Comparison of ENCODE assay signal across 24 cellular contexts in genomic region chr14:102757646-102758045, GRCh38.
"Had no signal": no experiment of that assay in that cellular context is flagged by ENCODE, and none has a peak within 500 bp of the region (broad histone marks: within the 10 kb centered on the region; RNA-seq: fewer than 3 reads in every experiment).

No MANE protein-coding gene starts in this region.

- H3K4me3 ChIP-seq: coronary artery, esophagus squamous epithelium, gastrocnemius medialis, left ventricle myocardium inferior, ovary, right lobe of liver, skin epidermis, transverse colon, uterus had no signal

- H3K27me3 Mint-ChIP-seq: activated CD4-positive, alpha-beta memory T cell treated with anti-CD3 and anti-CD28 coated beads, Interleukin-2, amount 10 ng/mL, durations not matched to agents 7 days and 5 days; activated naive CD8-positive, alpha-beta T cell treated with anti-CD3 and anti-CD28 coated beads, Interleukin-2, amount 50 U/mL, for 24 hours; naive thymus-derived CD8-positive, alpha-beta T cell had no signal

- H3K4me1 ChIP-seq: gastrocnemius medialis, right lobe of liver, transverse colon, uterus had no signal

- DNase-seq: activated CD4-positive, alpha-beta memory T cell treated with anti-CD3 and anti-CD28 coated beads, Interleukin-2, amount 10 ng/mL, durations not matched to agents 7 days and 5 days; activated CD4-positive, alpha-beta T cell treated with anti-CD3 and anti-CD28 coated beads, Interleukin-2, amount 10 ng/mL, durations not matched to agents 24 days and 14 days; activated CD8-positive, alpha-beta memory T cell treated with anti-CD3 and anti-CD28 coated beads, Interleukin-2, amount 10 ng/mL, durations not matched to agents 7 days and 5 days; activated effector memory CD4-positive, alpha-beta T cell treated with anti-CD3 and anti-CD28 coated beads, Interleukin-2, amount 50 U/mL, for 16 hours; activated naive CD4-positive, alpha-beta T cell treated with anti-CD3 and anti-CD28 coated beads, Interleukin-2, amount 10 ng/mL, durations not matched to agents 7 days and 5 days; activated naive CD8-positive, alpha-beta T cell treated with anti-CD3 and anti-CD28 coated beads, Interleukin-2, amount 50 U/mL, for 24 hours; activated T-cell treated with anti-CD3 and anti-CD28 coated beads for 4 hours; cerebellar nuclear complex; esophagus squamous epithelium; gastrocnemius medialis; hypothalamus; left ventricle myocardium inferior; naive thymus-derived CD8-positive, alpha-beta T cell; ovary; right lobe of liver; stimulated activated CD4-positive, alpha-beta T cell treated with anti-CD3 and anti-CD28 coated beads, Interleukin-2, amount 100 ng/mL, for 24 hours; transverse colon; uterus had no signal

- ATAC-seq: activated CD4-positive, CD25-positive, alpha-beta regulatory T cell treated with anti-CD3 and anti-CD28 coated beads, Interleukin-2, amount 50 U/mL, for 24 hours; activated CD8-positive, alpha-beta memory T cell treated with anti-CD3 and anti-CD28 coated beads, Interleukin-2, amount 10 ng/mL, durations not matched to agents 7 days and 5 days; activated naive CD8-positive, alpha-beta T cell treated with anti-CD3 and anti-CD28 coated beads, Interleukin-2, amount 50 U/mL, for 24 hours; gastrocnemius medialis; naive thymus-derived CD8-positive, alpha-beta T cell; stimulated activated effector memory CD8-positive, alpha-beta T cell treated with anti-CD3 and anti-CD28 coated beads, Interleukin-12 subunit alpha, Interleukin-12 subunit beta, amount 100 ng/mL, for 72 hours had no signal

- H3K36me3 ChIP-seq: esophagus squamous epithelium, gastrocnemius medialis, left ventricle myocardium inferior, ovary, right lobe of liver, transverse colon, uterus had no signal

- H3K9me3 Mint-ChIP-seq: activated CD4-positive, alpha-beta memory T cell treated with anti-CD3 and anti-CD28 coated beads, Interleukin-2, amount 10 ng/mL, durations not matched to agents 7 days and 5 days; activated CD4-positive, alpha-beta T cell treated with anti-CD3 and anti-CD28 coated beads, Interleukin-2, amount 10 ng/mL, durations not matched to agents 24 days and 14 days; activated naive CD4-positive, alpha-beta T cell treated with anti-CD3 and anti-CD28 coated beads, Interleukin-2, amount 10 ng/mL, durations not matched to agents 7 days and 5 days; activated naive CD8-positive, alpha-beta T cell treated with anti-CD3 and anti-CD28 coated beads, Interleukin-2, amount 50 U/mL, for 24 hours; mesothelial cell of epicardium; naive thymus-derived CD8-positive, alpha-beta T cell; stimulated activated effector memory CD8-positive, alpha-beta T cell treated with anti-CD3 and anti-CD28 coated beads, Interleukin-12 subunit alpha, Interleukin-12 subunit beta, amount 100 ng/mL, for 72 hours had no signal

- H3K9me3 ChIP-seq: esophagus squamous epithelium, gastrocnemius medialis, left ventricle myocardium inferior, ovary, right lobe of liver, transverse colon, uterus had no signal

- H3K4me1 Mint-ChIP-seq: activated CD4-positive, alpha-beta T cell treated with anti-CD3 and anti-CD28 coated beads, Interleukin-2, amount 10 ng/mL, durations not matched to agents 24 days and 14 days had no signal

- H3K36me3 Mint-ChIP-seq: activated CD8-positive, alpha-beta memory T cell treated with anti-CD3 and anti-CD28 coated beads, Interleukin-2, amount 10 ng/mL, durations not matched to agents 7 days and 5 days; activated naive CD4-positive, alpha-beta T cell treated with anti-CD3 and anti-CD28 coated beads, Interleukin-2, amount 10 ng/mL, durations not matched to agents 7 days and 5 days; mesothelial cell of epicardium; naive thymus-derived CD8-positive, alpha-beta T cell; stimulated activated effector memory CD8-positive, alpha-beta T cell treated with anti-CD3 and anti-CD28 coated beads, Interleukin-12 subunit alpha, Interleukin-12 subunit beta, amount 100 ng/mL, for 72 hours had no signal

- H3K4me3 Mint-ChIP-seq: activated CD4-positive, alpha-beta memory T cell treated with anti-CD3 and anti-CD28 coated beads, Interleukin-2, amount 10 ng/mL, durations not matched to agents 7 days and 5 days; activated CD4-positive, alpha-beta T cell treated with anti-CD3 and anti-CD28 coated beads, Interleukin-2, amount 10 ng/mL, durations not matched to agents 24 days and 14 days; activated CD8-positive, alpha-beta memory T cell treated with anti-CD3 and anti-CD28 coated beads, Interleukin-2, amount 10 ng/mL, durations not matched to agents 7 days and 5 days; activated naive CD4-positive, alpha-beta T cell treated with anti-CD3 and anti-CD28 coated beads, Interleukin-2, amount 10 ng/mL, durations not matched to agents 7 days and 5 days; activated naive CD8-positive, alpha-beta T cell treated with anti-CD3 and anti-CD28 coated beads, Interleukin-2, amount 50 U/mL, for 24 hours; mesothelial cell of epicardium; naive thymus-derived CD8-positive, alpha-beta T cell; stimulated activated effector memory CD8-positive, alpha-beta T cell treated with anti-CD3 and anti-CD28 coated beads, Interleukin-12 subunit alpha, Interleukin-12 subunit beta, amount 100 ng/mL, for 72 hours had no signal

- H3K27ac Mint-ChIP-seq: activated CD4-positive, alpha-beta memory T cell treated with anti-CD3 and anti-CD28 coated beads, Interleukin-2, amount 10 ng/mL, durations not matched to agents 7 days and 5 days; activated CD4-positive, alpha-beta T cell treated with anti-CD3 and anti-CD28 coated beads, Interleukin-2, amount 10 ng/mL, durations not matched to agents 24 days and 14 days; activated CD8-positive, alpha-beta memory T cell treated with anti-CD3 and anti-CD28 coated beads, Interleukin-2, amount 10 ng/mL, durations not matched to agents 7 days and 5 days; activated naive CD4-positive, alpha-beta T cell treated with anti-CD3 and anti-CD28 coated beads, Interleukin-2, amount 10 ng/mL, durations not matched to agents 7 days and 5 days; activated naive CD8-positive, alpha-beta T cell treated with anti-CD3 and anti-CD28 coated beads, Interleukin-2, amount 50 U/mL, for 24 hours; mesothelial cell of epicardium; stimulated activated effector memory CD8-positive, alpha-beta T cell treated with anti-CD3 and anti-CD28 coated beads, Interleukin-12 subunit alpha, Interleukin-12 subunit beta, amount 100 ng/mL, for 72 hours had no signal

- H3K27me3 ChIP-seq: ovary, right lobe of liver, transverse colon, uterus had no signal

- H3K27ac ChIP-seq: coronary artery, esophagus squamous epithelium, gastrocnemius medialis, left ventricle myocardium inferior, ovary, right lobe of liver, skin epidermis, transverse colon, uterus, VCaP had no signal
